Comparison of ENCODE assay signal across 11 cellular contexts in the genomic region with DNA sequence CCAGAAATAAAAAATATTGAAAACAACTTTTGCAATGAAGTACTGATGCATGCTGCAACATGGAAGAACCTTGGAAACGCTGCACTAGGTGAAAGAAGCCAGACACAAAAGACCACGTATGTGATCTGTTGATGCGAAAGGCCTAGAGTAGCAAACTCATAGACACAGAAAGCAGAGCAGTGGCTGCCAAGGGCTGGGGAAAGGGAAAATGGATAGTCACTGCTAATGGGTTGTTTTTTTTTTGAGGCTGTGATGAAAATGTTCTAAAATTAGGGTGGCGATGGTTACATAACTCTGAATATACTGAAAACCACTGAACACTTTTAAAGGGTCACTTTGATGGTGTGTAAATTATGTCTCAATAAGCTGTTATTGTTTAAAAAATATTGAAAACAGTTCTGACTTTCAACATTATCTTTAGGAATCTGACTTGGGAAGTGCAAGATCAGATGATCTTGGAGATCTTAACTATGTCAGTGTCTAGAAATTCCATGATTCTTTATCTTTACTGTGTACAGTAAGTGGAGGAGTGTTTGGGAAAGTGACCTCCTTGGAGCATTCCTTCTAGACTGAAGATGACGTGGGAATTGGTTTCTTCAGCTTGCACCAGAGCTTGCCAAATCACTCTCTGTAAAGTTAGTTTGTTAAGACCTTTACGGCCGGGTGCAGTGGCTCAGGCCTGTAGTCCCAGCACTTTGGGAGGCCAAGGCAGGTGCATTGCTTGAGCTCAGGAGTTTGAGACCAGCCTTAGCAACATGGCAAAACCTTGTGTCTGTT. TPM values are rescaled to one million over a fixed set of nuclear protein-coding genes. Genes with fewer than 3 reads are reported as not detected.
DNase-seq lines count a peak whose midpoint lies in the region; ATAC-seq and TF ChIP-seq lines count a peak whose summit lies in the region.
"Had no signal": no experiment of that assay in that cellular context is flagged by ENCODE, and none has a peak within 500 bp of the region (broad histone marks: within the 10 kb centered on the region; RNA-seq: fewer than 3 reads in every experiment).

No MANE protein-coding gene starts in this region.

- peaks cover 6% of the 10 kb centered on the region for H4K20me1 ChIP-seq in osteoblast (ENCODE audit: insufficient read depth, low read length)

- no peak overlapping the region for H2AFZ ChIP-seq in osteoblast (ENCODE audit: low read length)

- peak overlapping the region; percentile 98 for H3K27ac ChIP-seq in osteoblast (ENCODE audit: low read depth, low read length)
- H3K27ac ChIP-seq in A673 (ENCODE audit: low read depth, low read length, poor library complexity, severe bottlenecking): no peak overlapping the region
- H3K27ac ChIP-seq: SK-N-MC had no signal

- peak overlapping the region; percentile 40 for H3K4me2 ChIP-seq in osteoblast (ENCODE audit: insufficient read depth, low read length)

- H3K9me3 ChIP-seq in osteoblast (ENCODE audit: low read depth, low read length): no peaks in the 10 kb centered on the region
- H3K9me3 ChIP-seq in A673 (ENCODE audit: low read depth, low read length, poor library complexity, severe bottlenecking): no peaks in the 10 kb centered on the region

- TF ChIP-seq CTCF in osteoblast (IDR thresholded peaks at IDR 0.05; ENCODE audit: extremely low read depth, low read depth, low read length): no peak
- TF ChIP-seq CTCF in A673 (conservative IDR thresholded peaks at IDR 0.05; ENCODE audit: low read depth, low read length): no peak

- intact Hi-C loops in A673 (cut with micrococcal nuclease; ENCODE audit: unreplicated experiment): no loop called here

- ATAC-seq in HG02642 (IDR thresholded peaks at IDR 0.05; ENCODE audit: poor library complexity, unreplicated experiment): no peak

- CTCF ChIA-PET in A673 (lab: Charles Lee): no interaction called here

- H3K4me3 ChIP-seq in osteoblast (ENCODE audit: insufficient read depth, low read length): no peak overlapping the region
- no peak overlapping the region for H3K4me3 ChIP-seq in A673 (ENCODE audit: low read depth, low read length, poor library complexity, severe bottlenecking)
- H3K4me3 ChIP-seq: SK-N-MC had no signal

- no TSS peak for BruUV-seq in A673 (replicated peaks; lab: Mats Ljungman, UMichigan)

- H3K27me3 ChIP-seq in osteoblast (ENCODE audit: insufficient read depth, low read length) (no peaks in the 10 kb centered on the region), A673 (replicated peaks; ENCODE audit: insufficient read depth, low read depth, low read length, poor library complexity) (no peaks in the 10 kb centered on the region)

- POLR2A ChIA-PET in A673 (lab: Charles Lee; ENCODE audit: low non-redundant PET): no interaction called here

- peak; percentile 58 for DNase-seq in AG08396 (ENCODE audit: low spot score)
- DNase-seq in NOMO-1 (lab: John Stamatoyannopoulos, UW; ENCODE audit: unreplicated experiment in 2 of 2): peak; percentile 61 to 85
- DNase-seq in fibroblast of gingiva (ENCODE audit: low read depth): peak; percentile 92
- DNase-seq in osteoblast (ENCODE audit: insufficient read length, low spot score, missing footprints): peak; percentile 94
- DNase-seq in A673 (ENCODE audit: low spot score): no peak
- no peak for DNase-seq in inferior parietal cortex (ENCODE audit: extremely low spot score)
- no peak for DNase-seq in GM19238 (ENCODE audit: insufficient read length, low spot score)
- DNase-seq: activated naive CD4-positive, alpha-beta T cell treated with anti-CD3 and anti-CD28 coated beads, Interleukin-2, amount 50 U/mL, for 16 hours; DND-41 had no signal

- H3K4me1 ChIP-seq in osteoblast (ENCODE audit: insufficient read depth, low read length): peaks cover 38% of the 10 kb centered on the region
- no peaks in the 10 kb centered on the region for H3K4me1 ChIP-seq in A673 (ENCODE audit: insufficient read depth, low read length, poor library complexity, severe bottlenecking)

- peaks cover 81% of the 10 kb centered on the region for H3K79me2 ChIP-seq in osteoblast (ENCODE audit: insufficient read depth, low read length)

- no peaks in the 10 kb centered on the region for H3K36me3 ChIP-seq in osteoblast (ENCODE audit: insufficient read depth, low read length)
- H3K36me3 ChIP-seq in A673 (ENCODE audit: insufficient read depth, low read length, poor library complexity, severe bottlenecking): no peaks in the 10 kb centered on the region

RNA-seq across cellular contexts. Expression of a gene that starts 12.4 kb away (rescaled TPM):
- total RNA-seq in osteoblast: 12.7 and 14.1 TPM in 2 replicates
- 32.7 and 35.8 TPM in 2 replicates for total RNA-seq in A673 (2021)

Comparison
In these comparisons a context has a peak if more than half of its experiments do, and no peak if none do; other contexts are left out.
1. DNase-seq: peak in AG08396 (single experiment), NOMO-1 (2 of 2), fibroblast of gingiva (single experiment) and osteoblast (single experiment); none in A673 (single experiment), inferior parietal cortex (single experiment) and GM19238 (single experiment).